ENCODE assay signal across 12 cellular contexts in genomic region chr4:155207534-155208257, GRCh38. TPM values are rescaled to one million over a fixed set of nuclear protein-coding genes. Genes with fewer than 3 reads are reported as not detected.
A peak's percentile ranks its signal among the peaks of the same experiment; 100 is the strongest.
DNase-seq lines count a peak whose midpoint lies in the region; ATAC-seq and TF ChIP-seq lines count a peak whose summit lies in the region.
"Had no signal": no experiment of that assay in that cellular context is flagged by ENCODE, and none has a peak within 500 bp of the region (broad histone marks: within the 10 kb centered on the region; RNA-seq: fewer than 3 reads in every experiment).

No MANE protein-coding gene starts in this region.

- no peaks in the 10 kb centered on the region for H3K36me3 ChIP-seq in mammary epithelial cell (ENCODE audit: insufficient read depth, low read length)
- H3K36me3 ChIP-seq in stomach = no peaks in the 10 kb centered on the region
- H3K36me3 ChIP-seq: adrenal gland had no signal

- 4% methylated on average over 22 of the region's 26 CpGs for WGBS in mammary epithelial cell (ENCODE audit: low coverage, missing lambda C conversion rate)
- WGBS in stomach, 5 donors = 3 to 6% (median 4%) methylated on average over 21 to 26 of the region's 26 CpGs

- peak; percentile 71 for ATAC-seq in left colon
- ATAC-seq in GM21576 (IDR thresholded peaks at IDR 0.05; ENCODE audit: unreplicated experiment) = no peak

- H3K4me3 ChIP-seq in LNCaP clone FGC (ENCODE audit: low read depth, low read length) = no peak overlapping the region
- no peak overlapping the region for H3K4me3 ChIP-seq in mammary epithelial cell (replicated peaks in 1 of 3; ENCODE audit: insufficient read depth in 1 of 3, low read depth in 2 of 3, low read length in 3 of 3)
- H3K4me3 ChIP-seq in stomach = peak overlapping the region; percentile 32 to 39 (median 36)
- H3K4me3 ChIP-seq: adrenal gland, GM23248 had no signal

- dilution Hi-C loops in mammary epithelial cell (cut with HindIII; ENCODE audit: low sequenced_read_pairs) = no loop called here

- H3K27me3 ChIP-seq in mammary epithelial cell (ENCODE audit: insufficient read depth, low read length) (peaks cover 26% of the 10 kb centered on the region), stomach (peaks cover 4 to 49% (median 30%) of the 10 kb centered on the region in 3 donors)

- no peak for TF ChIP-seq EP300 in stomach (IDR thresholded peaks at IDR 0.05)

- no peaks in the 10 kb centered on the region for H4K20me1 ChIP-seq in mammary epithelial cell (ENCODE audit: insufficient read depth, low read length)

- DNase-seq in LNCaP clone FGC (ENCODE audit: low read depth) (no peak), mammary epithelial cell (peak; percentile 1), left colon (no peak), stomach (no peak), UCSD-AML1 (lab: John Stamatoyannopoulos, UW; ENCODE audit: unreplicated experiment) (no peak), EL (no peak), dedifferentiated amniotic fluid mesenchymal stem cell (ENCODE audit: extremely low spot score) (no peak)
- DNase-seq: adrenal gland; GM23248; stimulated activated CD4-positive, alpha-beta T cell treated with anti-CD3 and anti-CD28 coated beads, Interleukin-2, amount 100 ng/mL, for 48 hours had no signal

- H3K9me3 ChIP-seq in mammary epithelial cell (replicated peaks; ENCODE audit: insufficient read depth, low read length) = no peaks in the 10 kb centered on the region
- no peaks in the 10 kb centered on the region for H3K9me3 ChIP-seq in stomach
- H3K9me3 ChIP-seq: adrenal gland had no signal

- peak; percentile 33; the same call in 1 of the 2 replicates for TF ChIP-seq CTCF in LNCaP clone FGC (IDR thresholded peaks at IDR 0.05; ENCODE audit: control insufficient read depth, extremely low read depth, insufficient read depth)
- peak in 1 of 2 donors; percentile 24 for TF ChIP-seq CTCF in mammary epithelial cell (conservative IDR thresholded peaks at IDR 0.05 in 1 of 2, IDR thresholded peaks at IDR 0.05 in 1 of 2; ENCODE audit: extremely low read depth in 1 of 2, insufficient read depth in 1 of 2, low read depth in 1 of 2, low read length in 2 of 2)
- TF ChIP-seq CTCF in stomach (IDR thresholded peaks at IDR 0.05) = no peak

- H3K4me1 ChIP-seq in mammary epithelial cell (ENCODE audit: insufficient read depth, low read length) (no peaks in the 10 kb centered on the region), stomach (peaks cover 13 to 18% (median 16%) of the 10 kb centered on the region in 4 donors)
- H3K4me1 ChIP-seq: adrenal gland had no signal

- H3K27ac ChIP-seq in mammary epithelial cell (ENCODE audit: insufficient read depth, low read depth, low read length) = no peak overlapping the region
- no peak overlapping the region for H3K27ac ChIP-seq in stomach
- H3K27ac ChIP-seq: adrenal gland, GM23248 had no signal

- CTCF ChIA-PET in mammary epithelial cell (lab: Charles Lee; ENCODE audit: low non-redundant PET) = no interaction called here

- in situ Hi-C loops in mammary epithelial cell (cut with MboI; ENCODE audit: low sequenced_read_pairs in 2 of 2) = no loop called here

- no peaks in the 10 kb centered on the region for H3K79me2 ChIP-seq in mammary epithelial cell (ENCODE audit: insufficient read depth, low read length)

- no peak overlapping the region for H3K4me2 ChIP-seq in mammary epithelial cell (ENCODE audit: insufficient read depth, low read depth, low read length)

- intact Hi-C loops in mammary epithelial cell (cut with micrococcal nuclease) (no loop called here), left colon (cut with DNase I, micrococcal nuclease) (no loop called here), stomach (cut with DNase I; ENCODE audit: low total_unique reads) (no loop called here)

- no TSS peak for BruUV-seq in mammary epithelial cell (replicated peaks; lab: Mats Ljungman, UMichigan)

- no peak for TF ChIP-seq POLR2A in stomach (IDR thresholded peaks at IDR 0.05)

- no peak overlapping the region for H2AFZ ChIP-seq in mammary epithelial cell (ENCODE audit: low read depth, low read length)
- H2AFZ ChIP-seq: GM23248 had no signal

- no peak overlapping the region for H3K9ac ChIP-seq in mammary epithelial cell (ENCODE audit: insufficient read depth, low read length)
- H3K9ac ChIP-seq: GM23248 had no signal

RNA-seq across cellular contexts. Expression of gene NPY2R, which starts 0.7 kb away (rescaled TPM):
- total RNA-seq in mammary epithelial cell (not detected), left colon (1 to 10 TPM; 1.2 to 1.6 TPM), stomach (1 to 10 TPM in 1 of 5 donors, under 1 TPM in 1, not detected in 3; 0.58 to 1.8 TPM)
- polyA plus RNA-seq in mammary epithelial cell (not detected), stomach (under 1 TPM in 1 of 3 donors, not detected in 2; 0.08 TPM)
- not detected for polyA minus RNA-seq in mammary epithelial cell
- total RNA-seq: GM23248 had no signal
- polyA plus RNA-seq: GM23248, keratinocyte had no signal

Comparison
In these comparisons a context has a peak if more than half of its experiments do, and no peak if none do; other contexts are left out.
1. H3K4me3 ChIP-seq: peak in stomach (4 of 4); none in LNCaP clone FGC (single experiment) and mammary epithelial cell (0 of 3).